3 cellular contexts compared by ENCODE assay signal in genomic region chr4:73836373-73837269, GRCh38.
TF ChIP-seq lines count a peak whose summit lies in the region.

Gene CXCL6, plus strand, starts transcription at chr4:73836678. Its CDS starts 73 bp downstream, at chr4:73836751.

TF ChIP-seq in liver, 16 proteins besides CTCF, POLR2A, EP300 and RAD21:
- no peak for TF ChIP-seq HNF4G (IDR thresholded peaks at IDR 0.05)
- TF ChIP-seq FOXA2 (IDR thresholded peaks at IDR 0.05) = no peak
- no peak for TF ChIP-seq SP1 (IDR thresholded peaks at IDR 0.05)
- no peak for TF ChIP-seq YY1 (IDR thresholded peaks at IDR 0.05)
- no peak for TF ChIP-seq MAX (IDR thresholded peaks at IDR 0.05)
- TF ChIP-seq RXRA (IDR thresholded peaks at IDR 0.05) = no peak
- TF ChIP-seq ZBTB33 (IDR thresholded peaks at IDR 0.05) = no peak
- no peak for TF ChIP-seq NR2F2 (IDR thresholded peaks at IDR 0.05)
- TF ChIP-seq HNF4A (conservative IDR thresholded peaks at IDR 0.05) = no peak
- no peak for TF ChIP-seq GABPA (IDR thresholded peaks at IDR 0.05 in 1 of 2, conservative IDR thresholded peaks at IDR 0.05 in 1 of 2)
- TF ChIP-seq REST (IDR thresholded peaks at IDR 0.05) = no peak
- no peak for TF ChIP-seq FOXA1 (IDR thresholded peaks at IDR 0.05)
- no peak for TF ChIP-seq EGR1 (IDR thresholded peaks at IDR 0.05; ENCODE audit: low read depth in 2 of 2)
- no peak for TF ChIP-seq ATF3 (IDR thresholded peaks at IDR 0.05)
- no peak for TF ChIP-seq TAF1 (conservative IDR thresholded peaks at IDR 0.05)
- no peak for TF ChIP-seq JUND (IDR thresholded peaks at IDR 0.05)
TF ChIP-seq in liver: peak in this region for 0.

TF ChIP-seq in HepG2, 621 proteins besides CTCF, POLR2A, EP300 and RAD21:
- TF ChIP-seq KDM1A (CRISPR knock-in tag; IDR thresholded peaks at IDR 0.05) (no peak), SNAPC2 (CRISPR knock-in tag; IDR thresholded peaks at IDR 0.05) (no peak), HHEX (CRISPR knock-in tag; IDR thresholded peaks at IDR 0.05) (no peak), ZNF780A (CRISPR knock-in tag; IDR thresholded peaks at IDR 0.05) (no peak), ZNF354B (CRISPR knock-in tag; IDR thresholded peaks at IDR 0.05) (no peak), TIGD3 (CRISPR knock-in tag; IDR thresholded peaks at IDR 0.05; ENCODE audit: borderline replicate concordance) (no peak), HMGXB3 (CRISPR knock-in tag; IDR thresholded peaks at IDR 0.05; ENCODE audit: borderline replicate concordance) (no peak), ZFP41 (CRISPR knock-in tag; IDR thresholded peaks at IDR 0.05; ENCODE audit: borderline replicate concordance) (no peak), ZSCAN22 (CRISPR knock-in tag; IDR thresholded peaks at IDR 0.05) (no peak), SOX6 (IDR thresholded peaks at IDR 0.05) (no peak), SOX6 (CRISPR knock-in tag; IDR thresholded peaks at IDR 0.05) (no peak), ZBTB39 (CRISPR knock-in tag; IDR thresholded peaks at IDR 0.05) (no peak), KDM5A (IDR thresholded peaks at IDR 0.05; ENCODE audit: borderline replicate concordance, low read length) (no peak), ZNF3 (CRISPR knock-in tag; IDR thresholded peaks at IDR 0.05) (no peak), ZNF709 (CRISPR knock-in tag; IDR thresholded peaks at IDR 0.05) (no peak), ETV5 (CRISPR knock-in tag; IDR thresholded peaks at IDR 0.05; ENCODE audit: borderline replicate concordance) (no peak), NFYB (CRISPR knock-in tag; IDR thresholded peaks at IDR 0.05) (no peak), GMEB2 (CRISPR knock-in tag; IDR thresholded peaks at IDR 0.05; ENCODE audit: low read depth) (no peak), ATM (IDR thresholded peaks at IDR 0.05; ENCODE audit: borderline replicate concordance) (no peak), ZNF713 (CRISPR knock-in tag; IDR thresholded peaks at IDR 0.05) (no peak)

TF ChIP-seq in endothelial cell of umbilical vein, 7 proteins besides CTCF, POLR2A, EP300 and RAD21:
- TF ChIP-seq POLR2AphosphoS5 (IDR thresholded peaks at IDR 0.05; ENCODE audit: insufficient read depth, low read depth, low read length) (no peak), MYC (IDR thresholded peaks at IDR 0.05; ENCODE audit: low read depth, low read length) (no peak), JUN (IDR thresholded peaks at IDR 0.05; ENCODE audit: borderline replicate concordance, insufficient read depth, insufficient read length, low read depth) (no peak), FOS (IDR thresholded peaks at IDR 0.05; ENCODE audit: borderline replicate concordance, insufficient read depth, low read length) (no peak), MAX (IDR thresholded peaks at IDR 0.05; ENCODE audit: insufficient read depth, insufficient read length) (no peak), GATA2 (IDR thresholded peaks at IDR 0.05; ENCODE audit: insufficient read depth, insufficient read length, low read depth, low read length) (no peak), EZH2 (IDR thresholded peaks at IDR 0.05; ENCODE audit: borderline replicate concordance, low read depth, low read length, severe bottlenecking) (no peak)
